Comparison of ENCODE assay signal across 11 cellular contexts in the genomic region with DNA sequence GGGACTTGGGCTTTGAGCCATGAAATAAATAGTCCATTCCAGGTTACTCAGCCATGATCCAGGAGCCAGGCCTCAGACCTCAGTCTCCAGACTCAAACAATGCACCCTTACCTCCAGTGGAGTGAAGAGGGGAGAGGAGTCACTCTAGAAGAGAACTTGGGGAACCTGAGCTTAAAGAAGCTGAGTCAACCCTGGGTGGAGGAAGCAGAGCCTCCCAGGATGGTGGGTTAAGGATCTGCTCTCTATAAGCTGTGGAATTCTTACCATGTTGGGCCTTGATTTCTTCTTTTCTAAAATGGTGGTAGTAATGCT.
DNase-seq lines count a peak whose midpoint lies in the region; TF ChIP-seq lines count a peak whose summit lies in the region.
"Had no signal": no experiment of that assay in that cellular context is flagged by ENCODE, and none has a peak within 500 bp of the region (broad histone marks: within the 10 kb centered on the region; RNA-seq: fewer than 3 reads in every experiment).

No MANE protein-coding gene starts in this region.

- H3K9me3 ChIP-seq in mammary epithelial cell (replicated peaks; ENCODE audit: insufficient read depth, low read length) (peaks cover 5% of the 10 kb centered on the region), breast epithelium (no peaks in the 10 kb centered on the region), SJCRH30 (replicated peaks) (no peaks in the 10 kb centered on the region), esophagus squamous epithelium (no peaks in the 10 kb centered on the region)
- H3K9me3 ChIP-seq: spleen, upper lobe of left lung had no signal

- in situ Hi-C loops in mammary epithelial cell (cut with MboI; ENCODE audit: low sequenced_read_pairs in 2 of 2), result no loop called here

- H2AFZ ChIP-seq in mammary epithelial cell (ENCODE audit: low read depth, low read length), result peak overlapping the region; percentile 73

- no peak overlapping the region for H3K4me2 ChIP-seq in mammary epithelial cell (ENCODE audit: insufficient read depth, low read depth, low read length)

- intact Hi-C loops in mammary epithelial cell (cut with micrococcal nuclease) (loop anchor here (1.0 kb wide), 1 partner anchor 135 kb away; no protein-coding TSS in a partner anchor), breast epithelium (cut with DNase I; ENCODE audit: low total_unique reads) (no loop called here), esophagus squamous epithelium (cut with DNase I) (no loop called here)

- H3K27me3 Mint-ChIP-seq in type B pancreatic cell, result peaks cover 20% of the 10 kb centered on the region

- H3K27ac ChIP-seq in mammary epithelial cell (ENCODE audit: insufficient read depth, low read depth, low read length), result peak overlapping the region; percentile 32
- H3K27ac ChIP-seq in breast epithelium, result no peak overlapping the region
- H3K27ac ChIP-seq in SJCRH30, result peak overlapping the region; percentile 34; the same call in 1 of the 2 replicates
- peak overlapping the region; percentile 30 to 69 (median 54) for H3K27ac ChIP-seq in esophagus squamous epithelium

- DNase-seq in mammary epithelial cell (no peak), breast epithelium (ENCODE audit: low spot score in 2 of 2) (no peak), SJCRH30 (no peak), esophagus squamous epithelium (lab: John Stamatoyannopoulos, UW) (no peak), type B pancreatic cell (ENCODE audit: extremely low spot score, unreplicated experiment) (no peak), mucosa of gallbladder (ENCODE audit: low spot score) (no peak), activated gamma-delta T cell (lab: John Stamatoyannopoulos, UW) (no peak), NCI-H524 treated with DMSO at 0.1 percent for 48 hours (lab: John Stamatoyannopoulos, UW) (no peak)
- DNase-seq: activated naive CD4-positive, alpha-beta T cell treated with Interleukin-2 at 50 U/mL for 16 hours; spleen had no signal

- H3K27me3 ChIP-seq in mammary epithelial cell (ENCODE audit: insufficient read depth, low read length), result no peaks in the 10 kb centered on the region
- no peaks in the 10 kb centered on the region for H3K27me3 ChIP-seq in breast epithelium
- H3K27me3 ChIP-seq in SJCRH30, result no peaks in the 10 kb centered on the region
- peaks cover 0 to 3% (median 0%) of the 10 kb centered on the region in 4 donors for H3K27me3 ChIP-seq in esophagus squamous epithelium
- H3K27me3 ChIP-seq: spleen, upper lobe of left lung had no signal

- H4K20me1 ChIP-seq in mammary epithelial cell (ENCODE audit: insufficient read depth, low read length), result no peaks in the 10 kb centered on the region

- BruUV-seq in mammary epithelial cell (replicated peaks; lab: Mats Ljungman, UMichigan), result no TSS peak

- peaks cover 10% of the 10 kb centered on the region for H3K4me1 Mint-ChIP-seq in type B pancreatic cell (ENCODE audit: unreplicated experiment)

- CTCF ChIA-PET in mammary epithelial cell (lab: Charles Lee; ENCODE audit: low non-redundant PET), result no interaction called here

- H3K9me3 Mint-ChIP-seq in type B pancreatic cell, result no peaks in the 10 kb centered on the region

- H3K4me1 ChIP-seq in mammary epithelial cell (ENCODE audit: insufficient read depth, low read length), result peaks cover 23% of the 10 kb centered on the region
- no peaks in the 10 kb centered on the region for H3K4me1 ChIP-seq in breast epithelium
- H3K4me1 ChIP-seq in SJCRH30, result peaks cover 41% of the 10 kb centered on the region
- peaks cover 8 to 22% (median 12%) of the 10 kb centered on the region in 3 donors for H3K4me1 ChIP-seq in esophagus squamous epithelium

- TF ChIP-seq POLR2A in breast epithelium (IDR thresholded peaks at IDR 0.05) (no peak), esophagus squamous epithelium (IDR thresholded peaks at IDR 0.05) (no peak)

- no peaks in the 10 kb centered on the region for H3K36me3 Mint-ChIP-seq in type B pancreatic cell

- dilution Hi-C loops in mammary epithelial cell (cut with HindIII; ENCODE audit: low sequenced_read_pairs), result loop anchor here (5.0 kb wide), 1 partner anchor 51 kb away; no protein-coding TSS in a partner anchor

- H3K9ac ChIP-seq in mammary epithelial cell (ENCODE audit: insufficient read depth, low read length), result no peak overlapping the region

- H3K4me3 Mint-ChIP-seq in type B pancreatic cell, result no peak overlapping the region

- H3K4me3 ChIP-seq in mammary epithelial cell (replicated peaks in 1 of 3; ENCODE audit: insufficient read depth in 1 of 3, low read depth in 2 of 3, low read length in 3 of 3) (no peak overlapping the region), breast epithelium (no peak overlapping the region), SJCRH30 (no peak overlapping the region), esophagus squamous epithelium (no peak overlapping the region)
- H3K4me3 ChIP-seq: spleen, upper lobe of left lung had no signal

- peak overlapping the region; percentile 38 for H3K27ac Mint-ChIP-seq in type B pancreatic cell

- H3K79me2 ChIP-seq in mammary epithelial cell (ENCODE audit: insufficient read depth, low read length), result no peaks in the 10 kb centered on the region

- H3K36me3 ChIP-seq in mammary epithelial cell (ENCODE audit: insufficient read depth, low read length) (no peaks in the 10 kb centered on the region), breast epithelium (no peaks in the 10 kb centered on the region), SJCRH30 (no peaks in the 10 kb centered on the region), esophagus squamous epithelium (no peaks in the 10 kb centered on the region)
- H3K36me3 ChIP-seq: spleen, upper lobe of left lung had no signal

- TF ChIP-seq CTCF in mammary epithelial cell (conservative IDR thresholded peaks at IDR 0.05 in 1 of 2, IDR thresholded peaks at IDR 0.05 in 1 of 2; ENCODE audit: extremely low read depth in 1 of 2, insufficient read depth in 1 of 2, low read depth in 1 of 2, low read length in 2 of 2) (no peak), breast epithelium (IDR thresholded peaks at IDR 0.05) (no peak), esophagus squamous epithelium (IDR thresholded peaks at IDR 0.05) (no peak), type B pancreatic cell (conservative IDR thresholded peaks at IDR 0.05) (no peak)

Comparison
In these comparisons a context has a peak if more than half of its experiments do, and no peak if none do; other contexts are left out.
1. H3K27ac ChIP-seq: peak in mammary epithelial cell (single experiment), SJCRH30 (single experiment) and esophagus squamous epithelium (4 of 4); none in breast epithelium (0 of 2).